Comparison of ENCODE assay signal across 19 cellular contexts in the genomic region with DNA sequence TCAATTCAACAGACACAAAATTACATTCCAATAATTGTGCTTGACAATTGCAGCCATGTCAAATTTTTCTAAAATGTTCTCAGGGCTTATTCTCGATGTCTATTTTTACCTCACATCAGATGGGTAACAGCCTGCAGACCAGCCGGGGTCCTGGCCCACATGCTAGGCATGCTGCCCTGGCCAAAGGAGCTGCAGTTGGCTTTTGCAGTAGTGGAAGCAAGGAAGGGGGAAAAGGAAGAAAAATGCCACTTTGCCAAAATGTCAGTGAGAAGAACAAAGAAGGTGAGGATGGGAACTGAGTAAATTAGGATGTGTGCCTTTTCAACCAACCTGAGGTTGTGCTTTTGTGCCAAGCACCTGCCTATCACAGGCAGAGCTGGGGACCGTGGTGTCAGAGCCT.
DNase-seq lines count a peak whose midpoint lies in the region; ATAC-seq and TF ChIP-seq lines count a peak whose summit lies in the region.
"Had no signal": no experiment of that assay in that cellular context is flagged by ENCODE, and none has a peak within 500 bp of the region (broad histone marks: within the 10 kb centered on the region; RNA-seq: fewer than 3 reads in every experiment).

No MANE protein-coding gene starts in this region.

- DNase-seq in G401 (ENCODE audit: low spot score), result peak; percentile 87
- peak; percentile 49 for DNase-seq in cerebellum (ENCODE audit: low spot score)
- DNase-seq in esophagus muscularis mucosa (ENCODE audit: extremely low spot score), result peak; percentile 82
- DNase-seq in NCI-H748 treated with DMSO at 0.1 percent for 48 hours (lab: John Stamatoyannopoulos, UW), result no peak
- DNase-seq in activated CD8-positive, alpha-beta T cell treated with anti-CD3 and anti-CD28 coated beads, Interleukin-2, amount 10 ng/mL, durations not matched to agents 7 days and 5 days, result no peak
- DNase-seq: AML-193; Caco-2; Calu3; CD4-positive, alpha-beta T cell; CD8-positive, alpha-beta T cell; DMS79 treated with DMSO at 0.1 percent for 48 hours; GDM1 had no signal

- H3K4me1 ChIP-seq in esophagus muscularis mucosa, result no peaks in the 10 kb centered on the region
- H3K4me1 ChIP-seq: A549; BLaER1 treated with 17β-estradiol and CSF1 and Interleukin-3, amounts not matched to agents 10 nM and 100 nM; Caco-2 had no signal

- no peaks in the 10 kb centered on the region for H3K9me3 ChIP-seq in esophagus muscularis mucosa
- H3K9me3 ChIP-seq: A549; BLaER1 treated with 17β-estradiol and CSF1 and Interleukin-3, amounts not matched to agents 10 nM and 100 nM; Caco-2 had no signal

- no peaks in the 10 kb centered on the region for H3K36me3 Mint-ChIP-seq in activated CD8-positive, alpha-beta T cell treated with anti-CD3 and anti-CD28 coated beads, Interleukin-2, amount 10 ng/mL, durations not matched to agents 7 days and 5 days (ENCODE audit: low read depth)
- H3K36me3 Mint-ChIP-seq: CD8-positive, alpha-beta T cell had no signal

- H3K4me3 ChIP-seq in esophagus muscularis mucosa, result no peak overlapping the region
- H3K4me3 ChIP-seq: A549; BLaER1 treated with 17β-estradiol and CSF1 and Interleukin-3, amounts not matched to agents 10 nM and 100 nM; GM12878 had no signal

- in situ Hi-C loops in G401 (cut with HindIII; ENCODE audit: low sequenced_read_pairs), result no loop called here

- no peak overlapping the region for H3K4me3 Mint-ChIP-seq in activated CD8-positive, alpha-beta T cell treated with anti-CD3 and anti-CD28 coated beads, Interleukin-2, amount 10 ng/mL, durations not matched to agents 7 days and 5 days
- H3K4me3 Mint-ChIP-seq: B cell; CD4-positive, alpha-beta T cell; CD8-positive, alpha-beta T cell had no signal

- TF ChIP-seq EP300 in esophagus muscularis mucosa (IDR thresholded peaks at IDR 0.05), result no peak

- no peak overlapping the region for H3K27ac ChIP-seq in esophagus muscularis mucosa (replicated peaks in 1 of 4)
- H3K27ac ChIP-seq: 22Rv1; A549; BLaER1 treated with 17β-estradiol and CSF1 and Interleukin-3, amounts not matched to agents 10 nM and 100 nM; C4-2B had no signal

- no peak for TF ChIP-seq POLR2A in esophagus muscularis mucosa (IDR thresholded peaks at IDR 0.05; ENCODE audit: low read depth)

- H3K9me3 Mint-ChIP-seq in activated CD8-positive, alpha-beta T cell treated with anti-CD3 and anti-CD28 coated beads, Interleukin-2, amount 10 ng/mL, durations not matched to agents 7 days and 5 days (ENCODE audit: insufficient read depth), result no peaks in the 10 kb centered on the region
- H3K9me3 Mint-ChIP-seq: CD4-positive, alpha-beta T cell had no signal

- TF ChIP-seq CTCF in esophagus muscularis mucosa (IDR thresholded peaks at IDR 0.05), result no peak

- no peaks in the 10 kb centered on the region for H3K36me3 ChIP-seq in esophagus muscularis mucosa
- H3K36me3 ChIP-seq: BLaER1 treated with 17β-estradiol and CSF1 and Interleukin-3, amounts not matched to agents 10 nM and 100 nM had no signal

- ATAC-seq in GM21576 (IDR thresholded peaks at IDR 0.05; ENCODE audit: unreplicated experiment), result no peak
- ATAC-seq in activated CD8-positive, alpha-beta T cell treated with anti-CD3 and anti-CD28 coated beads, Interleukin-2, amount 10 ng/mL, durations not matched to agents 7 days and 5 days, result no peak
- ATAC-seq: A549; CD8-positive, alpha-beta T cell; GM12878 had no signal

- intact Hi-C loops in esophagus muscularis mucosa (cut with DNase I), result no loop called here

- H3K27ac Mint-ChIP-seq in activated CD8-positive, alpha-beta T cell treated with anti-CD3 and anti-CD28 coated beads, Interleukin-2, amount 10 ng/mL, durations not matched to agents 7 days and 5 days, result no peak overlapping the region
- H3K27ac Mint-ChIP-seq: B cell; CD4-positive, alpha-beta T cell; CD8-positive, alpha-beta T cell had no signal

- H3K27me3 ChIP-seq in esophagus muscularis mucosa, result peaks cover 0 to 16% (median 0%) of the 10 kb centered on the region in 4 donors
- H3K27me3 ChIP-seq: BLaER1 treated with 17β-estradiol and CSF1 and Interleukin-3, amounts not matched to agents 10 nM and 100 nM had no signal

- peaks cover 15% of the 10 kb centered on the region for H3K27me3 Mint-ChIP-seq in activated CD8-positive, alpha-beta T cell treated with anti-CD3 and anti-CD28 coated beads, Interleukin-2, amount 10 ng/mL, durations not matched to agents 7 days and 5 days (ENCODE audit: low read depth)

- CTCF ChIA-PET in activated CD8-positive, alpha-beta T cell treated with anti-CD3 and anti-CD28 coated beads, Interleukin-2, amount 10 ng/mL, durations not matched to agents 7 days and 5 days (lab: Charles Lee), result no interaction called here

- WGBS in esophagus muscularis mucosa, result 74% methylated on average over 3 of the region's 3 CpGs

- H3K4me1 Mint-ChIP-seq in activated CD8-positive, alpha-beta T cell treated with anti-CD3 and anti-CD28 coated beads, Interleukin-2, amount 10 ng/mL, durations not matched to agents 7 days and 5 days (ENCODE audit: low read depth), result no peaks in the 10 kb centered on the region
- H3K4me1 Mint-ChIP-seq: B cell had no signal

- POLR2A ChIA-PET in activated CD8-positive, alpha-beta T cell treated with anti-CD3 and anti-CD28 coated beads, Interleukin-2, amount 10 ng/mL, durations not matched to agents 7 days and 5 days (lab: Charles Lee), result no interaction called here

Comparison
In these comparisons a context has a peak if more than half of its experiments do, and no peak if none do; other contexts are left out.
1. DNase-seq: peak in G401 (single experiment), cerebellum (single experiment) and esophagus muscularis mucosa (single experiment); none in NCI-H748 treated with DMSO at 0.1 percent for 48 hours (single experiment) and activated CD8-positive, alpha-beta T cell treated with anti-CD3 and anti-CD28 coated beads, Interleukin-2, amount 10 ng/mL, durations not matched to agents 7 days and 5 days (single experiment).